ENCODE assay signal across 8 cellular contexts in the genomic region with DNA sequence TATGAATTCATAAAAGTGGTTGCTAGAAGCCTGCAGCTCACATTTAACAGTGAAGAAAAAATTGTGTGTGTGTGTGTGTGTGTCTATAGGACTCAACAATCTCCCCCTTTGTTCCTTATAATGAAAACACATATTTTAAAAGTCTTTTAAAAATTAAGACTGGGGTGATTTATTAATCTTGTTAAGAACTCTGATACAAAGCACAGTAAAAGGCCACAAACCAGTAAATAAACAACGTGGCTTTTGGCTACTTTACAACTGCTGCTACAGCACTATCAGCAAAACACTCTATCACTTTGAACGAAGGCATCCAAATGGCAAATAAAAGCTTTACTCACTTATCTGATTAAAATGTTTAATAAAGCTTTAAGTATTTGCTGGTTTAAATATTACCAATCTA. TPM values are rescaled to one million over a fixed set of nuclear protein-coding genes. Genes with fewer than 3 reads are reported as not detected.
DNase-seq lines count a peak whose midpoint lies in the region; ATAC-seq and TF ChIP-seq lines count a peak whose summit lies in the region.

No MANE protein-coding gene starts in this region.

- TF ChIP-seq CTCF in Calu3 (IDR thresholded peaks at IDR 0.05; ENCODE audit: unreplicated experiment) (no peak), endodermal cell (conservative IDR thresholded peaks at IDR 0.05) (no peak), parathyroid adenoma (IDR thresholded peaks at IDR 0.05) (no peak)

- H3K27me3 Mint-ChIP-seq in Calu3 (ENCODE audit: unreplicated experiment): no peaks in the 10 kb centered on the region
- H3K27me3 Mint-ChIP-seq in endodermal cell (ENCODE audit: insufficient read depth): no peaks in the 10 kb centered on the region

- no peak for ATAC-seq in GM21515 (IDR thresholded peaks at IDR 0.05; ENCODE audit: unreplicated experiment)

- peaks cover 40% of the 10 kb centered on the region for H3K36me3 ChIP-seq in endodermal cell (ENCODE audit: control insufficient read depth, insufficient read depth, low read length)
- H3K36me3 ChIP-seq in parathyroid adenoma (ENCODE audit: control insufficient read depth, insufficient read depth, low read length): no peaks in the 10 kb centered on the region

- H3K27ac Mint-ChIP-seq in Calu3 (ENCODE audit: unreplicated experiment) (peak overlapping the region; percentile 90), endodermal cell (peak overlapping the region; percentile 99)

- peaks cover 4% of the 10 kb centered on the region for H3K4me1 ChIP-seq in endodermal cell (ENCODE audit: control insufficient read depth, insufficient read depth, low read length)
- H3K4me1 ChIP-seq in parathyroid adenoma: peaks cover 3% of the 10 kb centered on the region

- H3K9me3 Mint-ChIP-seq in Calu3 (ENCODE audit: low read depth, unreplicated experiment) (no peaks in the 10 kb centered on the region), endodermal cell (no peaks in the 10 kb centered on the region)

- H3K4me3 ChIP-seq in endodermal cell (ENCODE audit: low read length): peak overlapping the region; percentile 89
- H3K4me3 ChIP-seq in parathyroid adenoma (ENCODE audit: low read depth, low read length): peak overlapping the region; percentile 95

- 38% methylated on average over 1 of the region's 2 CpGs; no CpG with 5 or more reads in 1 of the 2 experiments for WGBS in endodermal cell (ENCODE audit: insufficient coverage in 1 of 2, insufficient read length in 1 of 2), 2 experiments

- DNase-seq in Calu3 (no peak), NCI-H69 (lab: John Stamatoyannopoulos, UW) (peak; percentile 47), endodermal cell (no peak), NCI-H146 treated with DMSO at 0.1 percent for 48 hours (lab: John Stamatoyannopoulos, UW; ENCODE audit: unreplicated experiment) (no peak), amygdala (lab: John Stamatoyannopoulos, UW) (no peak), NCI-H345 (lab: John Stamatoyannopoulos, UW) (no peak)

- H3K9ac ChIP-seq in endodermal cell (ENCODE audit: extremely low read depth, low read length, poor library complexity, severe bottlenecking) (peak overlapping the region; percentile 90), parathyroid adenoma (no peak overlapping the region)

- intact Hi-C loops in Calu3 (cut with micrococcal nuclease; ENCODE audit: unreplicated experiment): loop anchor here (10.0 kb wide), 1 partner anchor 418 kb away; a partner anchor contains a TSS

- H3K27ac ChIP-seq in endodermal cell (ENCODE audit: low read depth, low read length): peak overlapping the region; percentile 91
- H3K27ac ChIP-seq in parathyroid adenoma: peak overlapping the region; percentile 80

- CTCF ChIA-PET in Calu3 (lab: Charles Lee): interaction anchor here (1.2 to 1.4 kb wide), 2 partner anchors 255 to 264 kb away, joined by 4 to 13 read pairs; a partner anchor contains a TSS

- H3K79me2 ChIP-seq in parathyroid adenoma: no peaks in the 10 kb centered on the region

- H2AFZ ChIP-seq in parathyroid adenoma: peak overlapping the region; percentile 96

- H3K4me3 Mint-ChIP-seq in Calu3 (ENCODE audit: low read depth, unreplicated experiment) (peak overlapping the region; percentile 90), endodermal cell (peak overlapping the region; percentile 91)

- TSS peak; percentile 96 for BruUV-seq in Calu3 (replicated peaks; lab: Mats Ljungman, UMichigan)

- H3K36me3 Mint-ChIP-seq in Calu3 (ENCODE audit: insufficient read depth, unreplicated experiment): peaks cover 47% of the 10 kb centered on the region
- peaks cover 37% of the 10 kb centered on the region for H3K36me3 Mint-ChIP-seq in endodermal cell (ENCODE audit: low read depth)

- H3K9me3 ChIP-seq in endodermal cell (ENCODE audit: control insufficient read depth, low read length) (no peaks in the 10 kb centered on the region), parathyroid adenoma (ENCODE audit: control insufficient read depth, low read length) (no peaks in the 10 kb centered on the region)

- H3K4me1 Mint-ChIP-seq in Calu3 (ENCODE audit: low read depth, unreplicated experiment) (peaks cover 8% of the 10 kb centered on the region), endodermal cell (peaks cover 11% of the 10 kb centered on the region)

- peak overlapping the region; percentile 95 for H3K4me2 ChIP-seq in parathyroid adenoma (ENCODE audit: low read length)

- H3K27me3 ChIP-seq in endodermal cell (ENCODE audit: control insufficient read depth, insufficient read depth, low read length, poor library complexity, severe bottlenecking) (no peaks in the 10 kb centered on the region), parathyroid adenoma (ENCODE audit: control insufficient read depth, insufficient read depth, low read length) (no peaks in the 10 kb centered on the region)

RNA-seq across cellular contexts. Expression of a gene that starts 0.6 kb away (rescaled TPM):
- total RNA-seq in Calu3 (2022): 7.1 and 8.8 TPM in 2 replicates
- 10 to 100 TPM in 1 of 2 donors, 1 to 10 TPM in 1; 9.6 to 13.4 TPM for total RNA-seq in endodermal cell
- polyA plus RNA-seq in endodermal cell (2013, experiment 1 of 2): 13.3 TPM
- polyA plus RNA-seq in endodermal cell (2013, experiment 2 of 2): 13.7 TPM
